ENCODE assay signal across 25 cellular contexts in the genomic region with DNA sequence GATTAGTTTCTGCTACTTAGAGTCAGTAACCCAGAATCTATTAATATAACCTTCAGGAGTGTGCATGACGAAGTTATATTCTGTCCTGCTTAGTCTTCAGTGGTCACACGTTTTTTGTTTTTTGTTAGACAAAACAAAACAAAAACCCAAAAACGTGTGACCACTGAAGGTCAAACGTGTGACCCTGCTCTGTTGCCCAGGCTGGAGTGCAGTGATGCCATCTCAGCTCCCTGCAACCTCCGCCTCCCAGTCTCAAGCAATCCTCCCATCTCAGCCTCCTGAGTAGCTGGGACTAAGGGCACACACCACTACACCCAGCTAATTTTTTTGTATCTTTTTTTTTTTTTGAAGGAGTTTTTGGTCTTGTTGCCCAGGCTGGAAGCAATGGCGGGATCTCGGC.
DNase-seq lines count a peak whose midpoint lies in the region; ATAC-seq and TF ChIP-seq lines count a peak whose summit lies in the region.
"Had no signal": no experiment of that assay in that cellular context is flagged by ENCODE, and none has a peak within 500 bp of the region (broad histone marks: within the 10 kb centered on the region; RNA-seq: fewer than 3 reads in every experiment).

No MANE protein-coding gene starts in this region.

- no TSS peak for BruUV-seq in Panc1 (replicated peaks; lab: Mats Ljungman, UMichigan)

- H3K36me3 ChIP-seq in Panc1 (ENCODE audit: control insufficient read depth, insufficient read depth, low read length), result no peaks in the 10 kb centered on the region
- H3K36me3 ChIP-seq in spleen, result no peaks in the 10 kb centered on the region
- H3K36me3 ChIP-seq: SJSA1 had no signal

- WGBS in spleen, 5 donors, result 79 to 87% (median 83%) methylated on average over 7 of the region's 7 CpGs

- H3K4me1 ChIP-seq in Panc1 (ENCODE audit: control insufficient read depth, insufficient read depth, low read length), result peaks cover 43% of the 10 kb centered on the region
- peaks cover 26% of the 10 kb centered on the region for H3K4me1 ChIP-seq in foreskin keratinocyte
- peaks cover 17 to 91% (median 61%) of the 10 kb centered on the region in 6 donors for H3K4me1 ChIP-seq in spleen

- in situ Hi-C loops in Panc1 (cut with HindIII; ENCODE audit: low pct_unique_long_range_greater_than_20kb, low sequenced_read_pairs), result no loop called here

- peak; percentile 12 for DNase-seq in activated CD8-positive, alpha-beta memory T cell treated with anti-CD3 and anti-CD28 coated beads, Interleukin-2, amount 50 U/mL, for 48 hours
- no peak for DNase-seq in activated CD8-positive, alpha-beta memory T cell treated with anti-CD3 and anti-CD28 coated beads for 24 hours
- DNase-seq in Panc1 (ENCODE audit: low read depth, low spot score) (no peak), foreskin keratinocyte (no peak), posterior vena cava (ENCODE audit: low spot score) (no peak), spleen (no peak)
- DNase-seq: ACHN; CD8-positive, alpha-beta memory T cell; EL; GF-D8; H9; Karpas-422; MV-4-11; NCI-H1417; NCI-H1694 treated with DMSO at 0.1 percent for 48 hours; NCI-H2081 treated with DMSO at 0.1 percent for 48 hours; NCI-H2171 treated with DMSO at 0.1 percent for 48 hours; NCI-H446; NCI-H526; T-helper 1 cell had no signal

- H3K9me3 ChIP-seq in Panc1 (ENCODE audit: control insufficient read depth, insufficient read depth, low read depth, low read length), result no peaks in the 10 kb centered on the region
- no peaks in the 10 kb centered on the region for H3K9me3 ChIP-seq in spleen
- H3K9me3 ChIP-seq: SJSA1 had no signal

- POLR2A ChIA-PET in Panc1 (lab: Charles Lee), result interaction anchor here (0.7 kb wide), 2 partner anchors 92 to 180 kb away, joined by 3 to 5 read pairs; no protein-coding TSS in a partner anchor

- H3K27me3 ChIP-seq in Panc1 (ENCODE audit: control insufficient read depth, insufficient read depth, low read length) (no peaks in the 10 kb centered on the region), foreskin keratinocyte (no peaks in the 10 kb centered on the region), spleen (replicated peaks in 1 of 7) (no peaks in the 10 kb centered on the region)
- H3K27me3 ChIP-seq: SJSA1 had no signal

- H3K27ac ChIP-seq in Panc1 (ENCODE audit: low read length) (peak overlapping the region; percentile 94), foreskin keratinocyte (peak overlapping the region; percentile 91), spleen (peak overlapping the region in 2 of 8 donors; percentile 73 to 89)
- H3K27ac ChIP-seq: 22Rv1, C4-2B, SJSA1 had no signal

- TF ChIP-seq CTCF in Panc1 (IDR thresholded peaks at IDR 0.05), result no peak
- no peak for TF ChIP-seq CTCF in foreskin keratinocyte (conservative IDR thresholded peaks at IDR 0.05)
- TF ChIP-seq CTCF in spleen (IDR thresholded peaks at IDR 0.05 in 8 of 11, conservative IDR thresholded peaks at IDR 0.05 in 3 of 11), result no peak

- no peak overlapping the region for H3K4me3 ChIP-seq in Panc1 (ENCODE audit: low read depth in 2 of 2, low read length in 2 of 2)
- no peak overlapping the region for H3K4me3 ChIP-seq in spleen
- H3K4me3 ChIP-seq: SJSA1 had no signal

- TF ChIP-seq POLR2A in spleen (IDR thresholded peaks at IDR 0.05), result no peak

- ATAC-seq in Panc1 (no peak), foreskin keratinocyte (no peak), GM19324 (IDR thresholded peaks at IDR 0.05; ENCODE audit: low FRiP score, unreplicated experiment) (no peak), HG02852 (IDR thresholded peaks at IDR 0.05; ENCODE audit: unreplicated experiment) (no peak)

- CTCF ChIA-PET in Panc1 (lab: Charles Lee), result interaction anchor here (1.2 kb wide), 1 partner anchor 12 kb away, joined by 3 read pairs; no protein-coding TSS in a partner anchor

- intact Hi-C loops in Panc1 (cut with micrococcal nuclease; ENCODE audit: unreplicated experiment), result no loop called here
- intact Hi-C loops in posterior vena cava (cut with DNase I), result no loop called here
- intact Hi-C loops in spleen (cut with DNase I; ENCODE audit: low total_unique reads), result no loop called here
